In genomic region chr4:40301592-40301991, GRCh38 we compare ENCODE assay signal across 8 cellular contexts. TPM values are rescaled to one million over a fixed set of nuclear protein-coding genes. Genes with fewer than 3 reads are reported as not detected.
DNase-seq lines count a peak whose midpoint lies in the region; ATAC-seq, FAIRE-seq and TF ChIP-seq lines count a peak whose summit lies in the region.

No MANE protein-coding gene starts in this region.

- ATAC-seq in HG02623 (IDR thresholded peaks at IDR 0.05; ENCODE audit: unreplicated experiment) (peak; percentile 73), GM23338 (no peak)

- H3K4me3 Mint-ChIP-seq in immature natural killer cell (peak overlapping the region; percentile 56 to 85 (median 73)), GM23338 (no peak overlapping the region)

- no peak for DNase-seq in GM18507 (ENCODE audit: extremely low spot score, insufficient read length, low read depth)
- peak in 2 of 3 donors; percentile 29 to 46 for DNase-seq in immature natural killer cell
- no peak for DNase-seq in SKM-1 treated with dmso at 0.1 percent for 144 hours (lab: John Stamatoyannopoulos, UW; ENCODE audit: unreplicated experiment)
- no peak for DNase-seq in DMS153 treated with DMSO at 0.1 percent for 48 hours (lab: John Stamatoyannopoulos, UW; ENCODE audit: unreplicated experiment)
- no peak for DNase-seq in epidermal melanocyte (ENCODE audit: insufficient read length, low spot score)
- no peak for DNase-seq in GM23338 (ENCODE audit: low spot score)

- H3K27me3 ChIP-seq in GM23338 (ENCODE audit: insufficient read depth): no peaks in the 10 kb centered on the region

- H3K36me3 Mint-ChIP-seq in immature natural killer cell (no peaks in the 10 kb centered on the region), GM23338 (ENCODE audit: low read depth) (peaks cover 13% of the 10 kb centered on the region)

- peak; percentile 69 for TF ChIP-seq POLR2A in Raji (IDR thresholded peaks at IDR 0.05; ENCODE audit: insufficient read depth, low read depth, low read length)

- no peak for TF ChIP-seq CTCF in GM23338 (conservative IDR thresholded peaks at IDR 0.05; ENCODE audit: low read depth in 2 of 2)

- peak; percentile 89 for FAIRE-seq in GM18507 (lab: Jason Lieb, UNC)

- H4K20me1 ChIP-seq in GM23338 (replicated peaks; ENCODE audit: insufficient read depth): no peaks in the 10 kb centered on the region

- peaks cover 4% of the 10 kb centered on the region; the same call in 1 of the 2 replicates for H3K9me2 ChIP-seq in GM23338 (ENCODE audit: insufficient read depth)

- H2AFZ ChIP-seq in GM23338: no peak overlapping the region; the same call in 1 of the 2 replicates

- H3K9me3 Mint-ChIP-seq in immature natural killer cell: peaks cover 0 to 1% (median 0%) of the 10 kb centered on the region in 6 donors
- peaks cover 12% of the 10 kb centered on the region for H3K9me3 Mint-ChIP-seq in GM23338

- no peaks in the 10 kb centered on the region for H3K36me3 ChIP-seq in GM23338 (ENCODE audit: insufficient read depth)

- H3K4me1 Mint-ChIP-seq in immature natural killer cell: peaks cover 46 to 54% of the 10 kb centered on the region in 2 donors
- peaks cover 7% of the 10 kb centered on the region for H3K4me1 Mint-ChIP-seq in GM23338

- H3K79me2 ChIP-seq in GM23338 (replicated peaks; ENCODE audit: insufficient read depth): no peaks in the 10 kb centered on the region

- H3K27me3 Mint-ChIP-seq in immature natural killer cell (ENCODE audit: low read depth in 3 of 3): peaks cover 0 to 7% (median 5%) of the 10 kb centered on the region in 3 donors
- peaks cover 6% of the 10 kb centered on the region for H3K27me3 Mint-ChIP-seq in GM23338 (ENCODE audit: insufficient read depth, low read depth, poor library complexity)

- no peak overlapping the region for H3K4me3 ChIP-seq in GM23338

- H3K27ac Mint-ChIP-seq in immature natural killer cell: peak overlapping the region; percentile 75 to 92 (median 91)
- no peak overlapping the region for H3K27ac Mint-ChIP-seq in GM23338

- no peaks in the 10 kb centered on the region for H3F3A ChIP-seq in GM23338 (replicated peaks; ENCODE audit: low read depth)

- H3K27ac ChIP-seq in GM23338 (ENCODE audit: low read depth): no peak overlapping the region

- no peak overlapping the region for H3K4me2 ChIP-seq in GM23338

- peaks cover 9% of the 10 kb centered on the region for H3K4me1 ChIP-seq in GM23338 (ENCODE audit: insufficient read depth)

TF ChIP-seq in GM23338, 12 proteins besides CTCF, POLR2A, EP300 and RAD21:
- TF ChIP-seq NANOG (IDR thresholded peaks at IDR 0.05; ENCODE audit: borderline replicate concordance) (no peak), ZNF462 (CRISPR knock-in tag; IDR thresholded peaks at IDR 0.05) (no peak), JUNB (IDR thresholded peaks at IDR 0.05; ENCODE audit: unreplicated experiment) (no peak), REST (IDR thresholded peaks at IDR 0.05; ENCODE audit: unreplicated experiment) (no peak), ETS1 (IDR thresholded peaks at IDR 0.05) (no peak), EZH2 (IDR thresholded peaks at IDR 0.05; ENCODE audit: low read depth, unreplicated experiment) (no peak)

RNA-seq across cellular contexts. Expression of gene CHRNA9, which starts 33.5 kb away (rescaled TPM):
- polyA plus RNA-seq in immature natural killer cell (not detected), GM23338 (2016; fragmentation: Nextera tagmentation; extraction: Ambion mirVana) (0.24 and 0.58 TPM in 2 replicates)
- 0.78 and 5.7 TPM in 2 replicates for total RNA-seq in GM23338 (2014; rRNA removed; shearing (Covaris generic))

Comparison
In these comparisons a context has a peak if more than half of its experiments do, and no peak if none do; other contexts are left out.
1. DNase-seq: peak in immature natural killer cell (2 of 3); none in GM18507 (single experiment), SKM-1 treated with dmso at 0.1 percent for 144 hours (single experiment), DMS153 treated with DMSO at 0.1 percent for 48 hours (single experiment), epidermal melanocyte (single experiment) and GM23338 (single experiment).